In the genomic region with DNA sequence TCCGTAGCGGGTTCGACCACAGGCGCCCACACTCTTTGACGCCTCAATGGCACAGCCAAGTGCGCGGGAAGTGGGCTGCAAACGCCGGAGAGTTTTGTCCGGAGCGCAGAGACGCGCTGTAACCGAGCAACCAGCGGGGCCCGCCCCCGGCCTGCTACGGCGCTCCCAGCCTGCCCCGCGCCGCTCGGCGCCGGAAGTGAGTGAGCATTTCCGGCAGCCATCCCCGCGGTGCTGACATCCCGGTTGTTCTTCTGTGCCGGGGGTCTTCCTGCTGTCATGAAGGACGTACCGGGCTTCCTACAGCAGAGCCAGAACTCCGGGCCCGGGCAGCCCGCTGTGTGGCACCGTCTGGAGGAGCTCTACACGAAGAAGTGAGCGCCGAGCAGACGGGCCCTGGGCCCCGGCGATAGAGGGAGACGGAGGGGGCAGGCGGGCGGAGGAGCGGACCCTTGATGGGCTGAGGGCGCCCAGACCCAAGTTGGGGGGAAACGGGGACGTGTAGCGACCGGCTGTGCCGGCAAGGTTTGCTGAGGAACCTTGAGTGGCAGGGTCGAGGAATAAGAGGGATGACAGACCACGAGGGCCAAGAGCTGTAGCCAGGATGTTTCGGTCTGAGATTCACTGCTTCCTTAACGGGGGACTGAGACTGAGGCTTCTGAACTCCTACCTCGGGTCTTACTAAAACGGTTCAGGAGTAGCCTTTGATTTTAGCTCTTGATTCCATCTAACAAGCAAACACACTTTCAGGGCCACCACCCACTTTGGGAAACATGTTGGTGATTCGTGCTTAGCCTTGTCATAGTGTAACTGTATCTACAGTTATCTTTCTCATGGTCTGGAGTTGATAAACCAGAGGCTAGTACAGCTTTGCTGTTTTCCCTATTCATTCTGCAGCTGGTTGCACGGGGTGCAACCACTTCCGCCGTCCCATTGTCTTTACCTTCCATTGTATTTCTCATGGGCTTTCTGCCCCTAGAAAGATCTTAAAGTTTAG, we compare ENCODE assay signal across 1 cellular context.
TF ChIP-seq lines count a peak whose summit lies in the region.

A gene (plus strand): TSS at position 203 of the 994 bp plus-strand sequence. CDS start 74 bp downstream, at position 277.

TF ChIP-seq in K562, 482 proteins besides CTCF, POLR2A, EP300 and RAD21 (continued from another document and continues in another):
- TF ChIP-seq, protein P1, sequence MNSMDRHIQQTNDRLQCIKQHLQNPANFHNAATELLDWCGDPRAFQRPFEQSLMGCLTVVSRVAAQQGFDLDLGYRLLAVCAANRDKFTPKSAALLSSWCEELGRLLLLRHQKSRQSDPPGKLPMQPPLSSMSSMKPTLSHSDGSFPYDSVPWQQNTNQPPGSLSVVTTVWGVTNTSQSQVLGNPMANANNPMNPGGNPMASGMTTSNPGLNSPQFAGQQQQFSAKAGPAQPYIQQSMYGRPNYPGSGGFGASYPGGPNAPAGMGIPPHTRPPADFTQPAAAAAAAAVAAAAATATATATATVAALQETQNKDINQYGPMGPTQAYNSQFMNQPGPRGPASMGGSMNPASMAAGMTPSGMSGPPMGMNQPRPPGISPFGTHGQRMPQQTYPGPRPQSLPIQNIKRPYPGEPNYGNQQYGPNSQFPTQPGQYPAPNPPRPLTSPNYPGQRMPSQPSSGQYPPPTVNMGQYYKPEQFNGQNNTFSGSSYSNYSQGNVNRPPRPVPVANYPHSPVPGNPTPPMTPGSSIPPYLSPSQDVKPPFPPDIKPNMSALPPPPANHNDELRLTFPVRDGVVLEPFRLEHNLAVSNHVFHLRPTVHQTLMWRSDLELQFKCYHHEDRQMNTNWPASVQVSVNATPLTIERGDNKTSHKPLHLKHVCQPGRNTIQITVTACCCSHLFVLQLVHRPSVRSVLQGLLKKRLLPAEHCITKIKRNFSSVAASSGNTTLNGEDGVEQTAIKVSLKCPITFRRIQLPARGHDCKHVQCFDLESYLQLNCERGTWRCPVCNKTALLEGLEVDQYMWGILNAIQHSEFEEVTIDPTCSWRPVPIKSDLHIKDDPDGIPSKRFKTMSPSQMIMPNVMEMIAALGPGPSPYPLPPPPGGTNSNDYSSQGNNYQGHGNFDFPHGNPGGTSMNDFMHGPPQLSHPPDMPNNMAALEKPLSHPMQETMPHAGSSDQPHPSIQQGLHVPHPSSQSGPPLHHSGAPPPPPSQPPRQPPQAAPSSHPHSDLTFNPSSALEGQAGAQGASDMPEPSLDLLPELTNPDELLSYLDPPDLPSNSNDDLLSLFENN (IDR thresholded peaks at IDR 0.05; ENCODE audit: low read depth in 2 of 2, low read length in 2 of 2) = no peak
- TF ChIP-seq ZNF3 (CRISPR knock-in tag; IDR thresholded peaks at IDR 0.05) (no peak), PHF8 (IDR thresholded peaks at IDR 0.05; ENCODE audit: borderline replicate concordance, low read length) (peak; percentile 82; the same call in 1 of the 2 replicates), KAT7 (CRISPR knock-in tag; IDR thresholded peaks at IDR 0.05; ENCODE audit: borderline replicate concordance) (peak; percentile 84; the same call in 1 of the 2 replicates), LARP7 (IDR thresholded peaks at IDR 0.05) (no peak), BRD9 (IDR thresholded peaks at IDR 0.05; ENCODE audit: low read depth, partially characterized antibody) (no peak), ZNF263 (CRISPR knock-in tag; IDR thresholded peaks at IDR 0.05; ENCODE audit: borderline replicate concordance) (peak; percentile 46; the same call in 1 of the 2 replicates), L3MBTL2 (IDR thresholded peaks at IDR 0.05) (peak; percentile 55; the same call in 1 of the 2 replicates), ZBED1 (IDR thresholded peaks at IDR 0.05) (no peak), SMARCA4 (IDR thresholded peaks at IDR 0.05) (no peak), CBX5 (IDR thresholded peaks at IDR 0.05; ENCODE audit: borderline replicate concordance, low read depth) (no peak), JUNB (CRISPR knock-in tag; conservative IDR thresholded peaks at IDR 0.05) (no peak), KHSRP (IDR thresholded peaks at IDR 0.05) (no peak), ZNF766 (CRISPR knock-in tag; conservative IDR thresholded peaks at IDR 0.05) (0 out of 2 replicates have a peak, but pooled peaks have one; percentile 13), SRF (CRISPR knock-in tag; IDR thresholded peaks at IDR 0.05) (peak in 1 of 2 experiments; percentile 44; a peak in 1 of 4 replicates), HOXB6 (CRISPR knock-in tag; IDR thresholded peaks at IDR 0.05; ENCODE audit: borderline replicate concordance) (no peak), BCOR (IDR thresholded peaks at IDR 0.05) (no peak), CXXC5 (CRISPR knock-in tag; IDR thresholded peaks at IDR 0.05) (peak; percentile 78), FOSL1 (tag; conservative IDR thresholded peaks at IDR 0.05) (peak; percentile 11; the same call in 1 of the 2 replicates), SRSF9 (IDR thresholded peaks at IDR 0.05; ENCODE audit: borderline replicate concordance, low read depth, low read length) (no peak), CTBP1 (IDR thresholded peaks at IDR 0.05; ENCODE audit: borderline replicate concordance) (peak; percentile 45; the same call in 1 of the 2 replicates), ZNF12 (CRISPR knock-in tag; IDR thresholded peaks at IDR 0.05) (0 out of 2 replicates have a peak, but pooled peaks have one; percentile 16), KLF6 (CRISPR knock-in tag; IDR thresholded peaks at IDR 0.05; ENCODE audit: borderline replicate concordance) (no peak), CBFA2T2 (conservative IDR thresholded peaks at IDR 0.05) (0 out of 2 replicates have a peak, but pooled peaks have one; percentile 14)
- TF ChIP-seq, protein P2, sequence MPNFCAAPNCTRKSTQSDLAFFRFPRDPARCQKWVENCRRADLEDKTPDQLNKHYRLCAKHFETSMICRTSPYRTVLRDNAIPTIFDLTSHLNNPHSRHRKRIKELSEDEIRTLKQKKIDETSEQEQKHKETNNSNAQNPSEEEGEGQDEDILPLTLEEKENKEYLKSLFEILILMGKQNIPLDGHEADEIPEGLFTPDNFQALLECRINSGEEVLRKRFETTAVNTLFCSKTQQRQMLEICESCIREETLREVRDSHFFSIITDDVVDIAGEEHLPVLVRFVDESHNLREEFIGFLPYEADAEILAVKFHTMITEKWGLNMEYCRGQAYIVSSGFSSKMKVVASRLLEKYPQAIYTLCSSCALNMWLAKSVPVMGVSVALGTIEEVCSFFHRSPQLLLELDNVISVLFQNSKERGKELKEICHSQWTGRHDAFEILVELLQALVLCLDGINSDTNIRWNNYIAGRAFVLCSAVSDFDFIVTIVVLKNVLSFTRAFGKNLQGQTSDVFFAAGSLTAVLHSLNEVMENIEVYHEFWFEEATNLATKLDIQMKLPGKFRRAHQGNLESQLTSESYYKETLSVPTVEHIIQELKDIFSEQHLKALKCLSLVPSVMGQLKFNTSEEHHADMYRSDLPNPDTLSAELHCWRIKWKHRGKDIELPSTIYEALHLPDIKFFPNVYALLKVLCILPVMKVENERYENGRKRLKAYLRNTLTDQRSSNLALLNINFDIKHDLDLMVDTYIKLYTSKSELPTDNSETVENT (CRISPR knock-in tag; IDR thresholded peaks at IDR 0.05) = no peak
- TF ChIP-seq, protein P3, sequence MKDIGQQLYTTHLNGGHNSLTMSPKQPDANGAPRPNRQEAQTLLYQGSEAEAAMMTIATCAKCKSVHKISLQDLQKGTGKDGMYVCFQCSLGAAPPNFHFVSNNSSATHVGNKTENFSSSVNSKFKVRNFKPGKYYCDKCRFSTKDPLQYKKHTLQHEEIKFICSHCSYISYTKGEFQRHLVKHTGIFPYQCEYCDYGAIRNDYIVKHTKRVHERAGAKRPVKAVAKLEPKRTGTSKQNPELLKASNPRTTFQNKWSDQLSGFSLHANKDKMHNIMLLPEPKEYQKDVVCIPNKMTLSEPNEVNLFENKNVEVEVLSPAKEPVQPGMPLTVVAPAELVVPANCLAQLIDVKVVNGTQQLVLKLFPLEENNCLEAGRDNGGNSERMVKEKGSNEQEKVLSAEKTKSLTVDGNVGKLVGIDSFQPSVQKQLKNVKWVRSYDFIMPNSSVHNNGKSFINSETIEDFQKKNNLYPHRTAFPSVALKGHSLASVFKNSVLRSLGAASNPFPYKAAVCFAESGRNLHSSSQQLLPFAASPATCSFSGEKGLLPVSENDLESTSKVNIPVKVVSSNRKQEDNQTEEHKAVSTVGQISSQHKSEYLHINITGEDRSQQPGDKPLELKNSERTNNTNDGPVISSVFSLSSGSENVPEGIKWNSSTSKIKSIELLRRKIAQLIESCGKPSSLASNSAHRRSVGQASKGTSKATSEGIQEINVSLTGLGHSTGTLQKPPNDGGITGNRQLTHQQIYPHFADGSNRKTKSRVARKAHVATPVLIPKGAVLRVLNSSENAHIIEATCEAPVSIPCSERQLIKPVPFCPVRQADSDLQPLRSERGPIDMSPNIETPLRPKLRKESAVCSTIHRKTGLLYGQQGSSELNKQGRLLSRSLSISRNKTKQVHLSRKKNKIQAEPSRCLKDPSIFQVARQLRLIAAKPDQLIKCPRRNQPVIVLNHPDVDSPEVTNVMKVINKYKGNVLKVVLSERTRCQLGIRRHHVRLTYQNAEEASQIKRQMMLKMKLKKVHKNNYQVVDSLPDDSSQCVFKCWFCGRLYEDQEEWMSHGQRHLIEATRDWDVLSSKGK (CRISPR knock-in tag; IDR thresholded peaks at IDR 0.05) = no peak
- TF ChIP-seq, protein P4, sequence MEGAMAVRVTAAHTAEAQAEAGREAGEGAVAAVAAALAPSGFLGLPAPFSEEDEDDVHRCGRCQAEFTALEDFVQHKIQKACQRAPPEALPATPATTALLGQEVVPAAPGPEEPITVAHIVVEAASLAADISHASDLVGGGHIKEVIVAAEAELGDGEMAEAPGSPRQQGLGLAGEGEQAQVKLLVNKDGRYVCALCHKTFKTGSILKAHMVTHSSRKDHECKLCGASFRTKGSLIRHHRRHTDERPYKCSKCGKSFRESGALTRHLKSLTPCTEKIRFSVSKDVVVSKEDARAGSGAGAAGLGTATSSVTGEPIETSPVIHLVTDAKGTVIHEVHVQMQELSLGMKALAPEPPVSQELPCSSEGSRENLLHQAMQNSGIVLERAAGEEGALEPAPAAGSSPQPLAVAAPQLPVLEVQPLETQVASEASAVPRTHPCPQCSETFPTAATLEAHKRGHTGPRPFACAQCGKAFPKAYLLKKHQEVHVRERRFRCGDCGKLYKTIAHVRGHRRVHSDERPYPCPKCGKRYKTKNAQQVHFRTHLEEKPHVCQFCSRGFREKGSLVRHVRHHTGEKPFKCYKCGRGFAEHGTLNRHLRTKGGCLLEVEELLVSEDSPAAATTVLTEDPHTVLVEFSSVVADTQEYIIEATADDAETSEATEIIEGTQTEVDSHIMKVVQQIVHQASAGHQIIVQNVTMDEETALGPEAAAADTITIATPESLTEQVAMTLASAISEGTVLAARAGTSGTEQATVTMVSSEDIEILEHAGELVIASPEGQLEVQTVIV (CRISPR knock-in tag; IDR thresholded peaks at IDR 0.05; ENCODE audit: borderline replicate concordance) = no peak
- TF ChIP-seq, protein P5, sequence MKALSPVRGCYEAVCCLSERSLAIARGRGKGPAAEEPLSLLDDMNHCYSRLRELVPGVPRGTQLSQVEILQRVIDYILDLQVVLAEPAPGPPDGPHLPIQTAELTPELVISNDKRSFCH (CRISPR knock-in tag; IDR thresholded peaks at IDR 0.05) = no peak
- TF ChIP-seq, protein P5 (tag; IDR thresholded peaks at IDR 0.05) = no peak
- TF ChIP-seq, protein P6, sequence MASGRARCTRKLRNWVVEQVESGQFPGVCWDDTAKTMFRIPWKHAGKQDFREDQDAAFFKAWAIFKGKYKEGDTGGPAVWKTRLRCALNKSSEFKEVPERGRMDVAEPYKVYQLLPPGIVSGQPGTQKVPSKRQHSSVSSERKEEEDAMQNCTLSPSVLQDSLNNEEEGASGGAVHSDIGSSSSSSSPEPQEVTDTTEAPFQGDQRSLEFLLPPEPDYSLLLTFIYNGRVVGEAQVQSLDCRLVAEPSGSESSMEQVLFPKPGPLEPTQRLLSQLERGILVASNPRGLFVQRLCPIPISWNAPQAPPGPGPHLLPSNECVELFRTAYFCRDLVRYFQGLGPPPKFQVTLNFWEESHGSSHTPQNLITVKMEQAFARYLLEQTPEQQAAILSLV (tag; IDR thresholded peaks at IDR 0.05) = no peak
- TF ChIP-seq, protein P7, sequence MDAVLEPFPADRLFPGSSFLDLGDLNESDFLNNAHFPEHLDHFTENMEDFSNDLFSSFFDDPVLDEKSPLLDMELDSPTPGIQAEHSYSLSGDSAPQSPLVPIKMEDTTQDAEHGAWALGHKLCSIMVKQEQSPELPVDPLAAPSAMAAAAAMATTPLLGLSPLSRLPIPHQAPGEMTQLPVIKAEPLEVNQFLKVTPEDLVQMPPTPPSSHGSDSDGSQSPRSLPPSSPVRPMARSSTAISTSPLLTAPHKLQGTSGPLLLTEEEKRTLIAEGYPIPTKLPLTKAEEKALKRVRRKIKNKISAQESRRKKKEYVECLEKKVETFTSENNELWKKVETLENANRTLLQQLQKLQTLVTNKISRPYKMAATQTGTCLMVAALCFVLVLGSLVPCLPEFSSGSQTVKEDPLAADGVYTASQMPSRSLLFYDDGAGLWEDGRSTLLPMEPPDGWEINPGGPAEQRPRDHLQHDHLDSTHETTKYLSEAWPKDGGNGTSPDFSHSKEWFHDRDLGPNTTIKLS (IDR thresholded peaks at IDR 0.05; ENCODE audit: borderline replicate concordance, low read depth) = 0 out of 2 replicates have a peak, but pooled peaks have one; percentile 43
- TF ChIP-seq, protein P8, sequence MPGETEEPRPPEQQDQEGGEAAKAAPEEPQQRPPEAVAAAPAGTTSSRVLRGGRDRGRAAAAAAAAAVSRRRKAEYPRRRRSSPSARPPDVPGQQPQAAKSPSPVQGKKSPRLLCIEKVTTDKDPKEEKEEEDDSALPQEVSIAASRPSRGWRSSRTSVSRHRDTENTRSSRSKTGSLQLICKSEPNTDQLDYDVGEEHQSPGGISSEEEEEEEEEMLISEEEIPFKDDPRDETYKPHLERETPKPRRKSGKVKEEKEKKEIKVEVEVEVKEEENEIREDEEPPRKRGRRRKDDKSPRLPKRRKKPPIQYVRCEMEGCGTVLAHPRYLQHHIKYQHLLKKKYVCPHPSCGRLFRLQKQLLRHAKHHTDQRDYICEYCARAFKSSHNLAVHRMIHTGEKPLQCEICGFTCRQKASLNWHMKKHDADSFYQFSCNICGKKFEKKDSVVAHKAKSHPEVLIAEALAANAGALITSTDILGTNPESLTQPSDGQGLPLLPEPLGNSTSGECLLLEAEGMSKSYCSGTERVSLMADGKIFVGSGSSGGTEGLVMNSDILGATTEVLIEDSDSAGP (CRISPR knock-in tag; IDR thresholded peaks at IDR 0.05) = no peak
- TF ChIP-seq, protein P9, sequence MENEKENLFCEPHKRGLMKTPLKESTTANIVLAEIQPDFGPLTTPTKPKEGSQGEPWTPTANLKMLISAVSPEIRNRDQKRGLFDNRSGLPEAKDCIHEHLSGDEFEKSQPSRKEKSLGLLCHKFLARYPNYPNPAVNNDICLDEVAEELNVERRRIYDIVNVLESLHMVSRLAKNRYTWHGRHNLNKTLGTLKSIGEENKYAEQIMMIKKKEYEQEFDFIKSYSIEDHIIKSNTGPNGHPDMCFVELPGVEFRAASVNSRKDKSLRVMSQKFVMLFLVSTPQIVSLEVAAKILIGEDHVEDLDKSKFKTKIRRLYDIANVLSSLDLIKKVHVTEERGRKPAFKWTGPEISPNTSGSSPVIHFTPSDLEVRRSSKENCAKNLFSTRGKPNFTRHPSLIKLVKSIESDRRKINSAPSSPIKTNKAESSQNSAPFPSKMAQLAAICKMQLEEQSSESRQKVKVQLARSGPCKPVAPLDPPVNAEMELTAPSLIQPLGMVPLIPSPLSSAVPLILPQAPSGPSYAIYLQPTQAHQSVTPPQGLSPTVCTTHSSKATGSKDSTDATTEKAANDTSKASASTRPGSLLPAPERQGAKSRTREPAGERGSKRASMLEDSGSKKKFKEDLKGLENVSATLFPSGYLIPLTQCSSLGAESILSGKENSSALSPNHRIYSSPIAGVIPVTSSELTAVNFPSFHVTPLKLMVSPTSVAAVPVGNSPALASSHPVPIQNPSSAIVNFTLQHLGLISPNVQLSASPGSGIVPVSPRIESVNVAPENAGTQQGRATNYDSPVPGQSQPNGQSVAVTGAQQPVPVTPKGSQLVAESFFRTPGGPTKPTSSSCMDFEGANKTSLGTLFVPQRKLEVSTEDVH (IDR thresholded peaks at IDR 0.05; ENCODE audit: low read depth, partially characterized antibody) = peak; percentile 85
